26 cellular contexts compared by ENCODE assay signal in genomic region chr5:74136276-74136675, GRCh38.
"Had no signal": no experiment of that assay in that cellular context is flagged by ENCODE, and none has a peak within 500 bp of the region (broad histone marks: within the 10 kb centered on the region; RNA-seq: fewer than 3 reads in every experiment).

No MANE protein-coding gene starts in this region.

- H3K27ac Mint-ChIP-seq: activated CD4-positive, alpha-beta memory T cell treated with anti-CD3 and anti-CD28 coated beads, Interleukin-2, amount 10 ng/mL, durations not matched to agents 7 days and 5 days; activated CD4-positive, alpha-beta T cell treated with anti-CD3 and anti-CD28 coated beads for 36 hours; activated naive CD4-positive, alpha-beta T cell treated with anti-CD3 and anti-CD28 coated beads for 36 hours; activated naive CD8-positive, alpha-beta T cell; activated T-helper 17 cell treated with anti-CD3 and anti-CD28 coated beads, Interleukin-2, amount 50 U/mL, for 72 hours; IgD-negative memory B cell had no signal

- H3K9me3 ChIP-seq: SJCRH30, SK-N-SH had no signal

- H3K36me3 Mint-ChIP-seq: activated naive CD8-positive, alpha-beta T cell; IgD-negative memory B cell had no signal

- ATAC-seq: activated CD4-positive, alpha-beta T cell treated with anti-CD3 and anti-CD28 coated beads for 36 hours; activated T-helper 17 cell treated with anti-CD3 and anti-CD28 coated beads, Interleukin-2, amount 50 U/mL, for 72 hours; Right ventricle myocardium inferior had no signal

- H3K27ac ChIP-seq: brain microvascular endothelial cell, cardiac muscle cell, SJCRH30, WERI-Rb-1 had no signal

- H3K27me3 Mint-ChIP-seq: IgD-negative memory B cell had no signal

- H3K4me3 ChIP-seq: cardiac muscle cell, SJCRH30 had no signal

- H3K4me3 Mint-ChIP-seq: activated CD4-positive, alpha-beta memory T cell treated with anti-CD3 and anti-CD28 coated beads, Interleukin-2, amount 10 ng/mL, durations not matched to agents 7 days and 5 days; activated CD4-positive, alpha-beta T cell treated with anti-CD3 and anti-CD28 coated beads for 36 hours; activated naive CD4-positive, alpha-beta T cell treated with anti-CD3 and anti-CD28 coated beads for 36 hours; activated naive CD8-positive, alpha-beta T cell; activated T-helper 17 cell treated with anti-CD3 and anti-CD28 coated beads, Interleukin-2, amount 50 U/mL, for 72 hours; IgD-negative memory B cell had no signal

- H3K27me3 ChIP-seq: brain microvascular endothelial cell, cardiac muscle cell, SJCRH30 had no signal

- H3K4me1 Mint-ChIP-seq: activated CD4-positive, alpha-beta memory T cell treated with anti-CD3 and anti-CD28 coated beads, Interleukin-2, amount 10 ng/mL, durations not matched to agents 7 days and 5 days; activated CD4-positive, alpha-beta T cell treated with anti-CD3 and anti-CD28 coated beads for 36 hours; activated T-helper 17 cell treated with anti-CD3 and anti-CD28 coated beads, Interleukin-2, amount 50 U/mL, for 72 hours; IgD-negative memory B cell had no signal

- DNase-seq: activated CD4-positive, alpha-beta memory T cell treated with anti-CD3 and anti-CD28 coated beads, Interleukin-2, amount 10 ng/mL, durations not matched to agents 7 days and 5 days; activated CD4-positive, alpha-beta T cell treated with anti-CD3 and anti-CD28 coated beads for 36 hours; activated CD4-positive, alpha-beta T cell treated with anti-CD3 and anti-CD28 coated beads, Interleukin-2, amount 50 U/mL, for 1 hour; activated gamma-delta T cell; activated naive CD4-positive, alpha-beta T cell treated with anti-CD3 and anti-CD28 coated beads for 36 hours; activated T-cell treated with anti-CD3 and anti-CD28 coated beads for 4 hours; activated T-cell treated with anti-CD3 and anti-CD28 coated beads, Interleukin-2, amount 50 U/mL, for 48 hours; amygdala; brain microvascular endothelial cell; cerebellar nuclear complex; KG1; NCI-H1092; NCI-H1436; NCI-H1694 treated with DMSO at 0.1 percent for 48 hours; NCI-H2081 treated with DMSO at 0.1 percent for 48 hours; NCI-H748 treated with DMSO at 0.1 percent for 48 hours; RPMI8226; SJCRH30; SK-N-SH; T-helper 1 cell; WERI-Rb-1 had no signal

- H3K36me3 ChIP-seq: brain microvascular endothelial cell, cardiac muscle cell, SJCRH30, WERI-Rb-1 had no signal

- H3K9me3 Mint-ChIP-seq: activated CD4-positive, alpha-beta memory T cell treated with anti-CD3 and anti-CD28 coated beads, Interleukin-2, amount 10 ng/mL, durations not matched to agents 7 days and 5 days; activated naive CD4-positive, alpha-beta T cell treated with anti-CD3 and anti-CD28 coated beads for 36 hours; activated T-helper 17 cell treated with anti-CD3 and anti-CD28 coated beads, Interleukin-2, amount 50 U/mL, for 72 hours had no signal
